ENCODE assay signal across 31 cellular contexts in genomic region chr6:61558796-61559195, GRCh38.
"Had no signal": no experiment of that assay in that cellular context is flagged by ENCODE, and none has a peak within 500 bp of the region (broad histone marks: within the 10 kb centered on the region; RNA-seq: fewer than 3 reads in every experiment).

No MANE protein-coding gene starts in this region.

- H3K27me3 ChIP-seq: adrenal gland, body of pancreas, esophagus squamous epithelium, gastroesophageal sphincter, heart right ventricle had no signal

- DNase-seq: activated CD4-positive, alpha-beta memory T cell treated with anti-CD3 and anti-CD28 coated beads, Interleukin-2, amount 10 ng/mL, durations not matched to agents 7 days and 5 days; activated CD4-positive, alpha-beta T cell treated with anti-CD3 and anti-CD28 coated beads for 36 hours; activated CD4-positive, alpha-beta T cell treated with anti-CD3 and anti-CD28 coated beads, Interleukin-2, amount 10 ng/mL, durations not matched to agents 24 days and 14 days; activated CD4-positive, alpha-beta T cell treated with anti-CD3 and anti-CD28 coated beads, Interleukin-2, amount 50 U/mL, for 4 hours; activated CD4-positive, CD25-positive, alpha-beta regulatory T cell; activated CD4-positive, CD25-positive, alpha-beta regulatory T cell treated with anti-CD3 and anti-CD28 coated beads, Interleukin-2, amount 50 U/mL, for 72 hours; activated effector memory CD4-positive, alpha-beta T cell treated with Interleukin-2 at 50 U/mL for 16 hours; activated gamma-delta T cell treated with Interleukin-2 at 50 U/mL for 16 hours; activated naive CD4-positive, alpha-beta T cell treated with anti-CD3 and anti-CD28 coated beads, Interleukin-2, amount 50 U/mL, for 16 hours; activated naive CD4-positive, alpha-beta T cell treated with Interleukin-2 at 50 U/mL for 16 hours; activated naive CD8-positive, alpha-beta T cell treated with anti-CD3 and anti-CD28 coated beads for 36 hours; activated naive CD8-positive, alpha-beta T cell treated with anti-CD3 and anti-CD28 coated beads, Interleukin-2, amount 50 U/mL, for 24 hours; activated T-cell treated with anti-CD3 and anti-CD28 coated beads, Interleukin-2, amount 50 U/mL, for 4 hours; adrenal gland; amygdala; aorta; body of pancreas; caudate nucleus; cortex of kidney; dermis blood vessel endothelial cell; effector CD4-positive, alpha-beta T cell; effector memory CD8-positive, alpha-beta T cell; esophagus squamous epithelium; foreskin melanocyte; heart right ventricle; T-helper 1 cell; T-helper 17 cell; T1000 had no signal

- H3K4me1 ChIP-seq: adrenal gland, body of pancreas, esophagus squamous epithelium, gastroesophageal sphincter, heart right ventricle had no signal

- H3K36me3 Mint-ChIP-seq: activated naive CD8-positive, alpha-beta T cell treated with anti-CD3 and anti-CD28 coated beads for 36 hours had no signal

- H3K27ac ChIP-seq: adrenal gland, body of pancreas, esophagus squamous epithelium, gastroesophageal sphincter, heart right ventricle had no signal

- H3K9me3 ChIP-seq: adrenal gland, body of pancreas had no signal

- H3K36me3 ChIP-seq: adrenal gland, esophagus squamous epithelium, gastroesophageal sphincter, heart right ventricle had no signal

- H3K4me3 ChIP-seq: adrenal gland, body of pancreas, esophagus squamous epithelium, gastroesophageal sphincter, heart right ventricle had no signal

- H3K27ac Mint-ChIP-seq: activated CD4-positive, alpha-beta memory T cell treated with anti-CD3 and anti-CD28 coated beads, Interleukin-2, amount 10 ng/mL, durations not matched to agents 7 days and 5 days; activated CD4-positive, alpha-beta T cell treated with anti-CD3 and anti-CD28 coated beads for 36 hours; activated CD4-positive, alpha-beta T cell treated with anti-CD3 and anti-CD28 coated beads, Interleukin-2, amount 10 ng/mL, durations not matched to agents 24 days and 14 days; activated naive CD8-positive, alpha-beta T cell treated with anti-CD3 and anti-CD28 coated beads for 36 hours; activated naive CD8-positive, alpha-beta T cell treated with anti-CD3 and anti-CD28 coated beads, Interleukin-2, amount 50 U/mL, for 24 hours; activated T-helper 17 cell treated with anti-CD3 and anti-CD28 coated beads, Interleukin-2, amount 50 U/mL, for 72 hours; effector memory CD8-positive, alpha-beta T cell; T-helper 17 cell; T-helper 2 cell treated with Interferon-gamma antibody and Interleukin-4, amounts not matched to agents 5 μg/mL and 100 μg/mL, for 36 hours had no signal

- ATAC-seq: activated CD4-positive, alpha-beta T cell treated with anti-CD3 and anti-CD28 coated beads for 36 hours; activated naive CD8-positive, alpha-beta T cell treated with anti-CD3 and anti-CD28 coated beads, Interleukin-2, amount 50 U/mL, for 24 hours; activated T-cell treated with anti-CD3 and anti-CD28 coated beads, Interleukin-2, amount 50 U/mL, for 4 hours; activated T-helper 17 cell treated with anti-CD3 and anti-CD28 coated beads, Interleukin-2, amount 50 U/mL, for 72 hours; body of pancreas; effector memory CD8-positive, alpha-beta T cell; gastroesophageal sphincter; heart right ventricle; T-helper 17 cell had no signal
